Comparison of ENCODE assay signal across 19 cellular contexts in genomic region chr5:1887400-1888360, GRCh38. TPM values are rescaled to one million over a fixed set of nuclear protein-coding genes. Genes with fewer than 3 reads are reported as not detected.
DNase-seq lines count a peak whose midpoint lies in the region; ATAC-seq and TF ChIP-seq lines count a peak whose summit lies in the region.
"Had no signal": no experiment of that assay in that cellular context is flagged by ENCODE, and none has a peak within 500 bp of the region (broad histone marks: within the 10 kb centered on the region; RNA-seq: fewer than 3 reads in every experiment).

No MANE protein-coding gene starts in this region.

- H3K36me3 ChIP-seq in left ventricle myocardium inferior (no peaks in the 10 kb centered on the region), neuronal stem cell (replicated peaks in 1 of 2; ENCODE audit: control insufficient read depth in 2 of 2, insufficient read depth in 2 of 2, low read length in 2 of 2) (no peaks in the 10 kb centered on the region)

- peaks cover 97% of the 10 kb centered on the region for H3K27me3 ChIP-seq in left ventricle myocardium inferior (ENCODE audit: low read depth)
- H3K27me3 ChIP-seq in neuronal stem cell (ENCODE audit: control insufficient read depth in 3 of 3, insufficient read depth in 3 of 3, low read depth in 1 of 3, low read length in 3 of 3): peaks cover 47 to 94% (median 68%) of the 10 kb centered on the region in 3 experiments

- H3K14ac ChIP-seq in neuronal stem cell (ENCODE audit: low read length): peak overlapping the region; percentile 38

- no peak overlapping the region for H2BK5ac ChIP-seq in neuronal stem cell (ENCODE audit: low read length)

- no peak overlapping the region for H3K23ac ChIP-seq in neuronal stem cell (ENCODE audit: low read depth, low read length, poor library complexity)

- peaks cover 2% of the 10 kb centered on the region for H3K79me1 ChIP-seq in neuronal stem cell (ENCODE audit: low read depth, low read length)

- H2AK5ac ChIP-seq in neuronal stem cell (ENCODE audit: low read depth, low read length): no peak overlapping the region

- no peak overlapping the region for H4K8ac ChIP-seq in neuronal stem cell (ENCODE audit: low read depth, low read length)

- DNase-seq in ELF-1 (ENCODE audit: low read depth, low spot score): peak; percentile 58
- no peak for DNase-seq in left ventricle myocardium inferior
- DNase-seq in neuronal stem cell (ENCODE audit: low spot score): no peak
- no peak for DNase-seq in DMS153 (lab: John Stamatoyannopoulos, UW)
- DNase-seq in SKM-1 (lab: John Stamatoyannopoulos, UW; ENCODE audit: unreplicated experiment): no peak
- DNase-seq: activated CD4-positive, alpha-beta T cell treated with anti-CD3 and anti-CD28 coated beads for 4 hours; activated naive CD4-positive, alpha-beta T cell treated with anti-CD3 and anti-CD28 coated beads, Interleukin-2, amount 50 U/mL, for 16 hours; Caco-2; effector CD4-positive, alpha-beta T cell; immature natural killer cell; NCI-H1417; NCI-H2171; occipital lobe had no signal

- TF ChIP-seq CTCF in VCaP (conservative IDR thresholded peaks at IDR 0.05) (no peak), left ventricle myocardium inferior (IDR thresholded peaks at IDR 0.05; ENCODE audit: borderline replicate concordance) (no peak)

- no peak overlapping the region for H4K91ac ChIP-seq in neuronal stem cell (ENCODE audit: low read depth, low read length, poor library complexity)

- H3K4me1 ChIP-seq in left ventricle myocardium inferior (peaks cover 33% of the 10 kb centered on the region), neuronal stem cell (ENCODE audit: control insufficient read depth in 2 of 2, insufficient read depth in 1 of 2, low read depth in 1 of 2, low read length in 2 of 2) (peaks cover 2 to 24% of the 10 kb centered on the region in 2 donors)
- H3K4me1 ChIP-seq: Caco-2 had no signal

- H3K9me3 ChIP-seq in left ventricle myocardium inferior (replicated peaks) (no peaks in the 10 kb centered on the region), neuronal stem cell (replicated peaks in 1 of 2; ENCODE audit: control insufficient read depth in 2 of 2, insufficient read depth in 1 of 2, low read depth in 1 of 2, low read length in 2 of 2) (peaks cover 0 to under 1% of the 10 kb centered on the region in 2 donors)
- H3K9me3 ChIP-seq: Caco-2 had no signal

- WGBS in neuronal stem cell (ENCODE audit: extremely low coverage in 2 of 2, insufficient read length in 2 of 2, insufficient replicate concordance in 1 of 2), 2 donors: no CpG with 5 or more reads among the region's 48 CpGs

- H2BK120ac ChIP-seq in neuronal stem cell (ENCODE audit: low read depth, low read length): no peak overlapping the region

- peak overlapping the region; percentile 93 for H3K27ac ChIP-seq in VCaP
- H3K27ac ChIP-seq in left ventricle myocardium inferior (replicated peaks): peak overlapping the region; percentile 84
- no peak overlapping the region for H3K27ac ChIP-seq in neuronal stem cell (replicated peaks; ENCODE audit: low read length)
- H3K27ac ChIP-seq: HL-60, KMS-11 had no signal

- H2AFZ ChIP-seq in neuronal stem cell (ENCODE audit: low read length): peak overlapping the region; percentile 79

- intact Hi-C loops in left ventricle myocardium inferior (cut with micrococcal nuclease): no loop called here

- peak overlapping the region; percentile 64 for H3K18ac ChIP-seq in neuronal stem cell (ENCODE audit: low read length)

- no peak overlapping the region for H3K9ac ChIP-seq in neuronal stem cell (ENCODE audit: low read depth, low read length, poor library complexity)
- H3K9ac ChIP-seq: KMS-11 had no signal

- no peak overlapping the region for H2BK15ac ChIP-seq in neuronal stem cell (ENCODE audit: low read length)

- H3K4ac ChIP-seq in neuronal stem cell (ENCODE audit: low read length): no peak overlapping the region

- ATAC-seq in GM21360 (IDR thresholded peaks at IDR 0.05; ENCODE audit: unreplicated experiment): no peak
- ATAC-seq in GM21723 (IDR thresholded peaks at IDR 0.05; ENCODE audit: unreplicated experiment): no peak

- H2BK12ac ChIP-seq in neuronal stem cell (ENCODE audit: low read length): no peak overlapping the region

- H3K4me2 ChIP-seq in neuronal stem cell (ENCODE audit: insufficient read depth, low read length, poor library complexity, severe bottlenecking): peak overlapping the region; percentile 69
- H3K4me2 ChIP-seq: KMS-11 had no signal

- peak overlapping the region; percentile 71 for H3K4me3 ChIP-seq in left ventricle myocardium inferior
- peak overlapping the region; percentile 47 to 64 for H3K4me3 ChIP-seq in neuronal stem cell (ENCODE audit: low read length in 2 of 2)

RNA-seq across cellular contexts. Expression of gene IRX4, which starts 5.0 kb away (rescaled TPM):
- 18.6 TPM for total RNA-seq in left ventricle myocardium inferior
- polyA plus RNA-seq in neuronal stem cell (2013, experiment 1 of 2): not detected
- polyA plus RNA-seq in neuronal stem cell (2013, experiment 2 of 2): 0.01 TPM
- total RNA-seq: Caco-2, mesothelial cell of epicardium, occipital lobe had no signal
- polyA plus RNA-seq: immature natural killer cell had no signal
